ENCODE assay signal across 28 cellular contexts in genomic region chr5:1527533-1528205, GRCh38. TPM values are rescaled to one million over a fixed set of nuclear protein-coding genes. Genes with fewer than 3 reads are reported as not detected.
A peak's percentile ranks its signal among the peaks of the same experiment; 100 is the strongest.
DNase-seq lines count a peak whose midpoint lies in the region; ATAC-seq, FAIRE-seq and TF ChIP-seq lines count a peak whose summit lies in the region.
"Had no signal": no experiment of that assay in that cellular context is flagged by ENCODE, and none has a peak within 500 bp of the region (broad histone marks: within the 10 kb centered on the region; RNA-seq: fewer than 3 reads in every experiment).

No MANE protein-coding gene starts in this region.

- peak overlapping the region; percentile 7 for H3K4me3 Mint-ChIP-seq in stimulated activated memory B cell treated with anti-CD40 and anti-IgM and Interleukin-4, amounts not matched to agents 10 μg/mL and 1 μg/mL and 100 μg/mL, for 72 hours
- H3K4me3 Mint-ChIP-seq: activated CD4-positive, alpha-beta T cell treated with anti-CD3 and anti-CD28 coated beads for 36 hours; nephron progenitor cell; T-helper 1 cell treated with Interleukin-12 subunit alpha and Interleukin-12 subunit beta and Interleukin-4 antibody, amounts not matched to agents 30 μg/mL and 1 μg/mL, for 36 hours had no signal

- H3K27ac Mint-ChIP-seq in stimulated activated memory B cell treated with anti-CD40 and anti-IgM and Interleukin-4, amounts not matched to agents 10 μg/mL and 1 μg/mL and 100 μg/mL, for 72 hours = peak overlapping the region; percentile 91
- H3K27ac Mint-ChIP-seq: activated CD4-positive, alpha-beta T cell treated with anti-CD3 and anti-CD28 coated beads for 36 hours; nephron progenitor cell; T-helper 1 cell treated with Interleukin-12 subunit alpha and Interleukin-12 subunit beta and Interleukin-4 antibody, amounts not matched to agents 30 μg/mL and 1 μg/mL, for 36 hours had no signal

- peaks cover 59% of the 10 kb centered on the region for H3K4me1 Mint-ChIP-seq in stimulated activated memory B cell treated with anti-CD40 and anti-IgM and Interleukin-4, amounts not matched to agents 10 μg/mL and 1 μg/mL and 100 μg/mL, for 72 hours
- H3K4me1 Mint-ChIP-seq: activated CD4-positive, alpha-beta T cell treated with anti-CD3 and anti-CD28 coated beads for 36 hours had no signal

- H3K27ac ChIP-seq in RWPE2 (ENCODE audit: poor library complexity, severe bottlenecking) = no peak overlapping the region
- H3K27ac ChIP-seq: BLaER1, GM23248, heart left ventricle, KMS-11, left lung, SJSA1, suprapubic skin, vagina had no signal

- no peak for ATAC-seq in Right ventricle myocardium superior (ENCODE audit: poor library complexity)
- ATAC-seq in left cardiac atrium = no peak
- no peak for ATAC-seq in RWPE2 (ENCODE audit: low read depth)
- no peak for ATAC-seq in left lobe of liver
- no peak for ATAC-seq in stimulated activated memory B cell treated with anti-CD40 and anti-IgM and Interleukin-4, amounts not matched to agents 10 μg/mL and 1 μg/mL and 100 μg/mL, for 72 hours
- ATAC-seq: activated CD4-positive, alpha-beta T cell treated with anti-CD3 and anti-CD28 coated beads for 36 hours; heart left ventricle; left lung; mucosa of descending colon; Panc1 had no signal

- TF ChIP-seq CTCF in RWPE2 (IDR thresholded peaks at IDR 0.05; ENCODE audit: poor library complexity, severe bottlenecking) = no peak

- H3K27me3 ChIP-seq in RWPE2 (ENCODE audit: insufficient read depth, poor library complexity, severe bottlenecking) = no peaks in the 10 kb centered on the region
- H3K27me3 ChIP-seq: BLaER1, heart left ventricle, left lung, suprapubic skin, vagina had no signal

- no peak for FAIRE-seq in frontal cortex (lab: Jason Lieb, UNC)

- no peaks in the 10 kb centered on the region for H3K9me3 Mint-ChIP-seq in stimulated activated memory B cell treated with anti-CD40 and anti-IgM and Interleukin-4, amounts not matched to agents 10 μg/mL and 1 μg/mL and 100 μg/mL, for 72 hours
- H3K9me3 Mint-ChIP-seq: nephron progenitor cell; T-helper 1 cell treated with Interleukin-12 subunit alpha and Interleukin-12 subunit beta and Interleukin-4 antibody, amounts not matched to agents 30 μg/mL and 1 μg/mL, for 36 hours had no signal

- no peaks in the 10 kb centered on the region for H3K9me3 ChIP-seq in RWPE2 (ENCODE audit: severe bottlenecking)
- H3K9me3 ChIP-seq: BLaER1, heart left ventricle, left lung, mucosa of descending colon, suprapubic skin, vagina had no signal

- DNase-seq in Right ventricle myocardium superior (peak; percentile 32), left cardiac atrium (no peak), RWPE2 (ENCODE audit: low spot score) (peak; percentile 42), left lobe of liver (ENCODE audit: low spot score) (peak; percentile 23), SIG-M5 treated with dmso at 0.1 percent for 504 hours (lab: John Stamatoyannopoulos, UW; ENCODE audit: unreplicated experiment) (no peak), superior temporal gyrus (ENCODE audit: extremely low spot score) (no peak), frontal cortex (ENCODE audit: low spot score in 2 of 2) (no peak)
- DNase-seq: activated CD4-positive, alpha-beta T cell treated with anti-CD3 and anti-CD28 coated beads for 36 hours; COR-L47; DMS79; effector CD4-positive, alpha-beta T cell; GF-D8; GM23248; NCI-H1694; NCI-H2171 treated with DMSO at 0.1 percent for 48 hours; NCI-H526; nephron progenitor cell had no signal

- no peaks in the 10 kb centered on the region for H3K36me3 Mint-ChIP-seq in stimulated activated memory B cell treated with anti-CD40 and anti-IgM and Interleukin-4, amounts not matched to agents 10 μg/mL and 1 μg/mL and 100 μg/mL, for 72 hours

- H3K27me3 Mint-ChIP-seq in stimulated activated memory B cell treated with anti-CD40 and anti-IgM and Interleukin-4, amounts not matched to agents 10 μg/mL and 1 μg/mL and 100 μg/mL, for 72 hours = no peaks in the 10 kb centered on the region
- H3K27me3 Mint-ChIP-seq: activated CD4-positive, alpha-beta T cell treated with anti-CD3 and anti-CD28 coated beads for 36 hours had no signal

- H3K36me3 ChIP-seq in RWPE2 (ENCODE audit: low read depth) = no peaks in the 10 kb centered on the region
- H3K36me3 ChIP-seq: BLaER1, heart left ventricle, left lung, suprapubic skin, vagina had no signal

- H3K4me3 ChIP-seq in RWPE2 (ENCODE audit: severe bottlenecking) = no peak overlapping the region
- H3K4me3 ChIP-seq: BLaER1, GM23248, heart left ventricle, left lung, mucosa of descending colon, SJSA1, suprapubic skin, vagina had no signal

- intact Hi-C loops in Right ventricle myocardium superior (cut with DNase I) = no loop called here
- intact Hi-C loops in left cardiac atrium (cut with DNase I) = no loop called here

- H3K4me1 ChIP-seq in RWPE2 (ENCODE audit: insufficient read depth, poor library complexity, severe bottlenecking) = no peaks in the 10 kb centered on the region

RNA-seq across cellular contexts. Expression of gene LPCAT1, which starts 3.9 kb away (rescaled TPM):
- total RNA-seq in Right ventricle myocardium superior = 11.5 TPM
- total RNA-seq in left cardiac atrium = 10 to 100 TPM; 17.5 to 22.7 TPM
- 8.9 TPM for total RNA-seq in left lobe of liver
- 127 TPM for total RNA-seq in frontal cortex

Comparison
In these comparisons a context has a peak if more than half of its experiments do, and no peak if none do; other contexts are left out.
1. DNase-seq: peak in Right ventricle myocardium superior (single experiment), RWPE2 (single experiment) and left lobe of liver (single experiment); none in left cardiac atrium (single experiment), SIG-M5 treated with dmso at 0.1 percent for 504 hours (single experiment), superior temporal gyrus (single experiment) and frontal cortex (0 of 2).